ENCODE assay signal across 1 cellular context in the genomic region with DNA sequence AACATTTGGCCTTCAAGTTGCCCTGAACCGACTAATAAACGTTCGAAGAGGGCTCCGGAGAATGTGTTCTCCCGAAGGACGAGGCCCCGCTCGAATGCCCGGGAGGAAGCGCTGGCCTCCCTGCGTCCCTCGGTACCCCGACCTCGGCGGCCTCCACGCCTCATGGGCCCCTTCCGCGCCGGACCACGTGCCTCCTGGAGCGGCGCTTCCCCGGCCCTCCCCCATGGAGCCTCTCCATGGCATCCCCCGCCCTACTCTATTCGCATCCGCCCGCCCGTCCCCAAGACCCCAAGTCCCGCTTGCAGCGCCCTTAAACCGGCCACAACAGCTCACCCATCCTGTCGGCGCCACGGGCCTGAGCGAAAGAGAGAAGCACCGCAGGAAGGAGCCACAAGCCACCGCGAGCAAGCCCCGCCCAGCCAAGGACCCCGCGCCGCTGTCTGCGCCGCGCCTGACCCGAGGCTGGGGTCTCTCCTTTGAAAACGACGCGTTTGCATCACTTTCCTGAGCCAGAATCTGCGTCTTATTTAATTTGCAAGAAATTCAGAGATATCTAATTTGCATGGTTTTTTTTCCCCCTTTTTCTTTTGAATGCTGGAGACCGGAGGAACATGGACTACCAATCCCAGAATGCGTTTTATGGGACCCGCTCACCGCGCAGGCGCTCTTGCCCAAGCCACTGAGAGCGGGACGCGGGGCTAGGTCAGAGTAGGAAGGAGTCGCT.
TF ChIP-seq lines count a peak whose summit lies in the region.

TSS of gene RPS23 (minus strand) at position 368 of the 724 bp plus-strand sequence. CDS start at position 337, 31 bp downstream.

TF ChIP-seq in K562, 482 proteins besides CTCF, POLR2A, EP300 and RAD21 (continued from another document):
- TF ChIP-seq MGA (IDR thresholded peaks at IDR 0.05) (peak; percentile 94), GTF2A2 (tag; IDR thresholded peaks at IDR 0.05) (no peak), LEF1 (IDR thresholded peaks at IDR 0.05) (no peak), PCBP2 (IDR thresholded peaks at IDR 0.05; ENCODE audit: low read depth, low read length, poor library complexity, severe bottlenecking) (no peak)
- TF ChIP-seq, protein P1, sequence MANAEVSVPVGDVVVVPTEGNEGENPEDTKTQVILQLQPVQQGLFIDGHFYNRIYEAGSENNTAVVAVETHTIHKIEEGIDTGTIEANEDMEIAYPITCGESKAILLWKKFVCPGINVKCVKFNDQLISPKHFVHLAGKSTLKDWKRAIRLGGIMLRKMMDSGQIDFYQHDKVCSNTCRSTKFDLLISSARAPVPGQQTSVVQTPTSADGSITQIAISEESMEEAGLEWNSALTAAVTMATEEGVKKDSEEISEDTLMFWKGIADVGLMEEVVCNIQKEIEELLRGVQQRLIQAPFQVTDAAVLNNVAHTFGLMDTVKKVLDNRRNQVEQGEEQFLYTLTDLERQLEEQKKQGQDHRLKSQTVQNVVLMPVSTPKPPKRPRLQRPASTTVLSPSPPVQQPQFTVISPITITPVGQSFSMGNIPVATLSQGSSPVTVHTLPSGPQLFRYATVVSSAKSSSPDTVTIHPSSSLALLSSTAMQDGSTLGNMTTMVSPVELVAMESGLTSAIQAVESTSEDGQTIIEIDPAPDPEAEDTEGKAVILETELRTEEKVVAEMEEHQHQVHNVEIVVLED (CRISPR knock-in tag; IDR thresholded peaks at IDR 0.05) = no peak
